ENCODE assay signal across 21 cellular contexts in genomic region chr4:84221704-84222103, GRCh38.
"Had no signal": no experiment of that assay in that cellular context is flagged by ENCODE, and none has a peak within 500 bp of the region (broad histone marks: within the 10 kb centered on the region; RNA-seq: fewer than 3 reads in every experiment).

No MANE protein-coding gene starts in this region.

- ATAC-seq: activated naive CD8-positive, alpha-beta T cell treated with anti-CD3 and anti-CD28 coated beads, Interleukin-2, amount 50 U/mL, for 24 hours; esophagus mucosa; mucosa of descending colon; psoas muscle; right cardiac atrium had no signal

- H3K36me3 Mint-ChIP-seq: activated naive CD4-positive, alpha-beta T cell treated with anti-CD3 and anti-CD28 coated beads, Interleukin-2, amount 10 ng/mL, durations not matched to agents 7 days and 5 days; brain; memory B cell; naive B cell had no signal

- H3K4me1 Mint-ChIP-seq: activated naive CD4-positive, alpha-beta T cell treated with anti-CD3 and anti-CD28 coated beads, Interleukin-2, amount 10 ng/mL, durations not matched to agents 7 days and 5 days; activated naive CD8-positive, alpha-beta T cell treated with anti-CD3 and anti-CD28 coated beads, Interleukin-2, amount 50 U/mL, for 24 hours; central memory CD8-positive, alpha-beta T cell; memory B cell; naive B cell had no signal

- H3K27ac Mint-ChIP-seq: activated naive CD4-positive, alpha-beta T cell treated with anti-CD3 and anti-CD28 coated beads, Interleukin-2, amount 10 ng/mL, durations not matched to agents 7 days and 5 days; activated naive CD8-positive, alpha-beta T cell treated with anti-CD3 and anti-CD28 coated beads, Interleukin-2, amount 50 U/mL, for 24 hours; brain; memory B cell; stimulated activated naive CD8-positive, alpha-beta T cell treated with anti-CD3 and anti-CD28 coated beads, Interleukin-15, Interleukin-2, amounts not matched to agents 100 ng/mL and 50 ng/mL, for 24 hours had no signal

- H3K4me1 ChIP-seq: colonic mucosa, psoas muscle, transverse colon had no signal

- H3K27me3 ChIP-seq: colonic mucosa, ovary, transverse colon had no signal

- H3K27me3 Mint-ChIP-seq: activated naive CD4-positive, alpha-beta T cell treated with anti-CD3 and anti-CD28 coated beads, Interleukin-2, amount 10 ng/mL, durations not matched to agents 7 days and 5 days; activated naive CD8-positive, alpha-beta T cell treated with anti-CD3 and anti-CD28 coated beads, Interleukin-2, amount 50 U/mL, for 24 hours; central memory CD8-positive, alpha-beta T cell; memory B cell; naive B cell; stimulated activated naive CD8-positive, alpha-beta T cell treated with anti-CD3 and anti-CD28 coated beads, Interleukin-15, Interleukin-2, amounts not matched to agents 100 ng/mL and 50 ng/mL, for 24 hours had no signal

- H3K9me3 ChIP-seq: colonic mucosa, mucosa of descending colon, ovary, psoas muscle, transverse colon had no signal

- H3K36me3 ChIP-seq: colonic mucosa, ovary, transverse colon had no signal

- H3K27ac ChIP-seq: colonic mucosa, ovary, psoas muscle, transverse colon had no signal

- H3K4me3 Mint-ChIP-seq: activated naive CD4-positive, alpha-beta T cell treated with anti-CD3 and anti-CD28 coated beads, Interleukin-2, amount 10 ng/mL, durations not matched to agents 7 days and 5 days; activated naive CD8-positive, alpha-beta T cell treated with anti-CD3 and anti-CD28 coated beads, Interleukin-2, amount 50 U/mL, for 24 hours; brain; central memory CD8-positive, alpha-beta T cell; memory B cell; naive B cell; stimulated activated naive CD8-positive, alpha-beta T cell treated with anti-CD3 and anti-CD28 coated beads, Interleukin-15, Interleukin-2, amounts not matched to agents 100 ng/mL and 50 ng/mL, for 24 hours had no signal

- DNase-seq: activated CD4-positive, alpha-beta T cell treated with anti-CD3 and anti-CD28 coated beads, Interleukin-2, amount 50 U/mL, for 1 hour; activated CD4-positive, CD25-positive, alpha-beta regulatory T cell treated with anti-CD3 and anti-CD28 coated beads, Interleukin-2, amount 50 U/mL, for 72 hours; activated CD8-positive, alpha-beta memory T cell treated with anti-CD3 and anti-CD28 coated beads, Interleukin-2, amount 50 U/mL, for 4 hours; activated effector memory CD4-positive, alpha-beta T cell treated with Interleukin-2 at 50 U/mL for 16 hours; activated naive CD4-positive, alpha-beta T cell treated with anti-CD3 and anti-CD28 coated beads, Interleukin-2, amount 10 ng/mL, durations not matched to agents 7 days and 5 days; activated naive CD8-positive, alpha-beta T cell treated with anti-CD3 and anti-CD28 coated beads, Interleukin-2, amount 50 U/mL, for 24 hours; activated T-cell treated with anti-CD3 and anti-CD28 coated beads, Interleukin-2, amount 50 U/mL, for 48 hours; anterior cingulate cortex; colonic mucosa; mucosa of descending colon; naive B cell; ovary; psoas muscle; right cardiac atrium; stimulated activated CD4-positive, alpha-beta T cell treated with anti-CD3 and anti-CD28 coated beads, Interleukin-2, amount 100 ng/mL, for 24 hours; transverse colon had no signal

- H3K4me3 ChIP-seq: colonic mucosa, mucosa of descending colon, ovary, psoas muscle, transverse colon had no signal

- H3K9me3 Mint-ChIP-seq: activated naive CD4-positive, alpha-beta T cell treated with anti-CD3 and anti-CD28 coated beads, Interleukin-2, amount 10 ng/mL, durations not matched to agents 7 days and 5 days; activated naive CD8-positive, alpha-beta T cell treated with anti-CD3 and anti-CD28 coated beads, Interleukin-2, amount 50 U/mL, for 24 hours; brain; stimulated activated naive CD8-positive, alpha-beta T cell treated with anti-CD3 and anti-CD28 coated beads, Interleukin-15, Interleukin-2, amounts not matched to agents 100 ng/mL and 50 ng/mL, for 24 hours had no signal
